ENCODE assay signal across 3 cellular contexts in the genomic region with DNA sequence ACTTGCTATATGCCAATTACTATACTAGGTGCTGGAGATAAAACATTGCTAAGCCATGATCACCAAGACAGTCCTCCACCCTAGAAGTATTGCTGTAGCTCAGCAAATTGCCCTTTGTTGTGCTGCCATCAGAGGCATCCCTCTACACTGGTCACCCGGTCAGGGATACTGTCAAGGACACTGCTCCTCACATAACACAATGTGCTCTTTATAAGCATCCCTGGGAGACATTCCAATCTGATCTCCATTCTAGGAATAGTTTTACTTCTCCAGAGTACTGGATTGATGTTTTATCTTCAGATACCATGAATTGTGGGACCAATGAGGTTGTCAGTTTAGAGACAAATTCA.
TF ChIP-seq lines count a peak whose summit lies in the region.

No MANE protein-coding gene starts in this region.

TF ChIP-seq in A549, 52 proteins besides CTCF, POLR2A, EP300 and RAD21:
- no peak for TF ChIP-seq NPAS2 (CRISPR knock-in tag; IDR thresholded peaks at IDR 0.05; ENCODE audit: borderline replicate concordance)
- TF ChIP-seq REST (IDR thresholded peaks at IDR 0.05): no peak
- TF ChIP-seq, protein P1, sequence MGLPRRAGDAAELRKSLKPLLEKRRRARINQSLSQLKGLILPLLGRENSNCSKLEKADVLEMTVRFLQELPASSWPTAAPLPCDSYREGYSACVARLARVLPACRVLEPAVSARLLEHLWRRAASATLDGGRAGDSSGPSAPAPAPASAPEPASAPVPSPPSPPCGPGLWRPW (IDR thresholded peaks at IDR 0.05): no peak
- no peak for TF ChIP-seq ATOH8 (CRISPR knock-in tag; IDR thresholded peaks at IDR 0.05; ENCODE audit: low read depth)
- no peak for TF ChIP-seq JUN (IDR thresholded peaks at IDR 0.05)
- no peak for TF ChIP-seq ZC3H11A (IDR thresholded peaks at IDR 0.05)
- TF ChIP-seq SREBF2 (IDR thresholded peaks at IDR 0.05): no peak
- TF ChIP-seq NR3C1 (IDR thresholded peaks at IDR 0.05): no peak
- TF ChIP-seq ESRRA (IDR thresholded peaks at IDR 0.05; ENCODE audit: borderline replicate concordance, low read length): no peak
TF ChIP-seq in A549: peak in this region for 0.

TF ChIP-seq in GM23338, 12 proteins besides CTCF, POLR2A, EP300 and RAD21:
- TF ChIP-seq JUNB (IDR thresholded peaks at IDR 0.05; ENCODE audit: unreplicated experiment): no peak
- no peak for TF ChIP-seq STAT1 (IDR thresholded peaks at IDR 0.05; ENCODE audit: unreplicated experiment)
- no peak for TF ChIP-seq CREB1 (CRISPR knock-in tag; IDR thresholded peaks at IDR 0.05; ENCODE audit: low read depth)
- no peak for TF ChIP-seq ETS1 (IDR thresholded peaks at IDR 0.05)
- TF ChIP-seq EZH2 (IDR thresholded peaks at IDR 0.05; ENCODE audit: low read depth, unreplicated experiment): no peak

TF ChIP-seq in K562, 482 proteins besides CTCF, POLR2A, EP300 and RAD21:
- TF ChIP-seq U2AF1 (optimal IDR thresholded peaks at IDR 0.05; ENCODE audit: low read depth, low read length) (no peak), ZNF224 (CRISPR knock-in tag; IDR thresholded peaks at IDR 0.05) (no peak), ZNF778 (CRISPR knock-in tag; IDR thresholded peaks at IDR 0.05) (no peak), RFX7 (CRISPR knock-in tag; IDR thresholded peaks at IDR 0.05) (no peak), TEAD2 (tag; IDR thresholded peaks at IDR 0.05) (no peak), PBX2 (CRISPR knock-in tag; IDR thresholded peaks at IDR 0.05; ENCODE audit: low read depth) (no peak), PBX2 (tag; conservative IDR thresholded peaks at IDR 0.05; ENCODE audit: low read depth) (no peak), BDP1 (IDR thresholded peaks at IDR 0.05; ENCODE audit: insufficient read depth, insufficient read length) (no peak), MAFK (IDR thresholded peaks at IDR 0.05; ENCODE audit: low read length) (no peak), SRSF9 (IDR thresholded peaks at IDR 0.05; ENCODE audit: borderline replicate concordance, low read depth, low read length) (no peak), ZEB2 (IDR thresholded peaks at IDR 0.05) (no peak), PML (IDR thresholded peaks at IDR 0.05; ENCODE audit: low read length) (no peak), ZBTB8A (IDR thresholded peaks at IDR 0.05; ENCODE audit: partially characterized antibody) (no peak), SMARCA5 (IDR thresholded peaks at IDR 0.05) (no peak), E2F4 (CRISPR knock-in tag; IDR thresholded peaks at IDR 0.05; ENCODE audit: low read depth) (no peak), NR2C2 (CRISPR knock-in tag; IDR thresholded peaks at IDR 0.05) (no peak), NR2C2 (tag; IDR thresholded peaks at IDR 0.05) (no peak), HNRNPUL1 (IDR thresholded peaks at IDR 0.05; ENCODE audit: low read length) (no peak), ZNF23 (CRISPR knock-in tag; IDR thresholded peaks at IDR 0.05) (no peak)
- TF ChIP-seq, protein P2, sequence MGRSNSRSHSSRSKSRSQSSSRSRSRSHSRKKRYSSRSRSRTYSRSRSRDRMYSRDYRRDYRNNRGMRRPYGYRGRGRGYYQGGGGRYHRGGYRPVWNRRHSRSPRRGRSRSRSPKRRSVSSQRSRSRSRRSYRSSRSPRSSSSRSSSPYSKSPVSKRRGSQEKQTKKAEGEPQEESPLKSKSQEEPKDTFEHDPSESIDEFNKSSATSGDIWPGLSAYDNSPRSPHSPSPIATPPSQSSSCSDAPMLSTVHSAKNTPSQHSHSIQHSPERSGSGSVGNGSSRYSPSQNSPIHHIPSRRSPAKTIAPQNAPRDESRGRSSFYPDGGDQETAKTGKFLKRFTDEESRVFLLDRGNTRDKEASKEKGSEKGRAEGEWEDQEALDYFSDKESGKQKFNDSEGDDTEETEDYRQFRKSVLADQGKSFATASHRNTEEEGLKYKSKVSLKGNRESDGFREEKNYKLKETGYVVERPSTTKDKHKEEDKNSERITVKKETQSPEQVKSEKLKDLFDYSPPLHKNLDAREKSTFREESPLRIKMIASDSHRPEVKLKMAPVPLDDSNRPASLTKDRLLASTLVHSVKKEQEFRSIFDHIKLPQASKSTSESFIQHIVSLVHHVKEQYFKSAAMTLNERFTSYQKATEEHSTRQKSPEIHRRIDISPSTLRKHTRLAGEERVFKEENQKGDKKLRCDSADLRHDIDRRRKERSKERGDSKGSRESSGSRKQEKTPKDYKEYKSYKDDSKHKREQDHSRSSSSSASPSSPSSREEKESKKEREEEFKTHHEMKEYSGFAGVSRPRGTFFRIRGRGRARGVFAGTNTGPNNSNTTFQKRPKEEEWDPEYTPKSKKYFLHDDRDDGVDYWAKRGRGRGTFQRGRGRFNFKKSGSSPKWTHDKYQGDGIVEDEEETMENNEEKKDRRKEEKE (IDR thresholded peaks at IDR 0.05; ENCODE audit: borderline replicate concordance in 1 of 2, control insufficient read depth in 1 of 2, low read depth in 2 of 2, low read length in 1 of 2): no peak
- TF ChIP-seq, protein P3, sequence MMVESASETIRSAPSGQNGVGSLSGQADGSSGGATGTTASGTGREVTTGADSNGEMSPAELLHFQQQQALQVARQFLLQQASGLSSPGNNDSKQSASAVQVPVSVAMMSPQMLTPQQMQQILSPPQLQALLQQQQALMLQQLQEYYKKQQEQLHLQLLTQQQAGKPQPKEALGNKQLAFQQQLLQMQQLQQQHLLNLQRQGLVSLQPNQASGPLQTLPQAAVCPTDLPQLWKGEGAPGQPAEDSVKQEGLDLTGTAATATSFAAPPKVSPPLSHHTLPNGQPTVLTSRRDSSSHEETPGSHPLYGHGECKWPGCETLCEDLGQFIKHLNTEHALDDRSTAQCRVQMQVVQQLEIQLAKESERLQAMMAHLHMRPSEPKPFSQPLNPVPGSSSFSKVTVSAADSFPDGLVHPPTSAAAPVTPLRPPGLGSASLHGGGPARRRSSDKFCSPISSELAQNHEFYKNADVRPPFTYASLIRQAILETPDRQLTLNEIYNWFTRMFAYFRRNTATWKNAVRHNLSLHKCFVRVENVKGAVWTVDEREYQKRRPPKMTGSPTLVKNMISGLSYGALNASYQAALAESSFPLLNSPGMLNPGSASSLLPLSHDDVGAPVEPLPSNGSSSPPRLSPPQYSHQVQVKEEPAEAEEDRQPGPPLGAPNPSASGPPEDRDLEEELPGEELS (CRISPR knock-in tag; IDR thresholded peaks at IDR 0.05; ENCODE audit: borderline replicate concordance): no peak
